In genomic region chr1:78884685-78885452, GRCh38 we compare ENCODE assay signal across 18 cellular contexts.
A peak's percentile ranks its signal among the peaks of the same experiment; 100 is the strongest.
DNase-seq lines count a peak whose midpoint lies in the region; ATAC-seq and TF ChIP-seq lines count a peak whose summit lies in the region.
"Had no signal": no experiment of that assay in that cellular context is flagged by ENCODE, and none has a peak within 500 bp of the region (broad histone marks: within the 10 kb centered on the region; RNA-seq: fewer than 3 reads in every experiment).

No MANE protein-coding gene starts in this region.

- no peaks in the 10 kb centered on the region for H3K27me3 Mint-ChIP-seq in type B pancreatic cell
- peaks cover 5% of the 10 kb centered on the region for H3K27me3 Mint-ChIP-seq in T-helper 17 cell
- no peaks in the 10 kb centered on the region for H3K27me3 Mint-ChIP-seq in CD8-positive, alpha-beta memory T cell
- H3K27me3 Mint-ChIP-seq: IgD-negative memory B cell had no signal

- no peak for ATAC-seq in esophagus mucosa
- no peak for ATAC-seq in T-helper 17 cell
- ATAC-seq: left ventricle myocardium superior had no signal

- DNase-seq in NCI-H82 (lab: John Stamatoyannopoulos, UW) (peak; percentile 32), NCI-H82 treated with DMSO at 0.1 percent for 48 hours (lab: John Stamatoyannopoulos, UW; ENCODE audit: unreplicated experiment) (no peak), SJCRH30 (peak; percentile 10 to 33), foreskin fibroblast (peak; percentile 9 to 39), type B pancreatic cell (ENCODE audit: extremely low spot score, unreplicated experiment) (no peak), T-helper 17 cell (no peak)
- no peak for DNase-seq in CD8-positive, alpha-beta memory T cell
- DNase-seq: activated CD8-positive, alpha-beta memory T cell treated with anti-CD3 and anti-CD28 coated beads, Interleukin-2, amount 50 U/mL, for 48 hours; Calu3; left ventricle myocardium superior; NCI-H69; SHP77; trophoblast cell had no signal

- H3K4me1 Mint-ChIP-seq in type B pancreatic cell (ENCODE audit: unreplicated experiment), result peaks cover 20% of the 10 kb centered on the region
- H3K4me1 Mint-ChIP-seq in T-helper 17 cell, result no peaks in the 10 kb centered on the region
- H3K4me1 Mint-ChIP-seq in CD8-positive, alpha-beta memory T cell, result no peaks in the 10 kb centered on the region
- H3K4me1 Mint-ChIP-seq: IgD-negative memory B cell had no signal

- no peaks in the 10 kb centered on the region for H3K36me3 Mint-ChIP-seq in type B pancreatic cell
- H3K36me3 Mint-ChIP-seq in T-helper 17 cell (ENCODE audit: low read depth), result no peaks in the 10 kb centered on the region
- no peaks in the 10 kb centered on the region for H3K36me3 Mint-ChIP-seq in CD8-positive, alpha-beta memory T cell
- H3K36me3 Mint-ChIP-seq: IgD-negative memory B cell had no signal

- H3K4me3 ChIP-seq in SJCRH30 (no peak overlapping the region), foreskin fibroblast (ENCODE audit: low read depth in 1 of 2, low read length in 2 of 2) (no peak overlapping the region)
- H3K4me3 ChIP-seq in CD8-positive, alpha-beta memory T cell (ENCODE audit: low read length), result no peak overlapping the region
- H3K4me3 ChIP-seq: HAP-1 had no signal

- H3K9me3 ChIP-seq in SJCRH30 (replicated peaks), result no peaks in the 10 kb centered on the region
- H3K9me3 ChIP-seq in T-helper 17 cell (ENCODE audit: control insufficient read depth, low read length, poor library complexity, severe bottlenecking), result no peaks in the 10 kb centered on the region
- H3K9me3 ChIP-seq in CD8-positive, alpha-beta memory T cell (ENCODE audit: low read length), result no peaks in the 10 kb centered on the region
- H3K9me3 ChIP-seq: HAP-1, neutrophil had no signal

- H3K4me3 Mint-ChIP-seq in type B pancreatic cell (peak overlapping the region; percentile 15), T-helper 17 cell (no peak overlapping the region)
- no peak overlapping the region for H3K4me3 Mint-ChIP-seq in CD8-positive, alpha-beta memory T cell
- H3K4me3 Mint-ChIP-seq: IgD-negative memory B cell had no signal

- no peaks in the 10 kb centered on the region for H3K36me3 ChIP-seq in SJCRH30
- H3K36me3 ChIP-seq in CD8-positive, alpha-beta memory T cell (ENCODE audit: insufficient read depth, low read length), result no peaks in the 10 kb centered on the region
- H3K36me3 ChIP-seq: HAP-1, neutrophil had no signal

- POLR2A ChIA-PET in CD8-positive, alpha-beta memory T cell (lab: Charles Lee), result no interaction called here

- no peaks in the 10 kb centered on the region for H3K9me3 Mint-ChIP-seq in type B pancreatic cell
- H3K9me3 Mint-ChIP-seq in CD8-positive, alpha-beta memory T cell, result peaks cover 0 to 6% (median 0%) of the 10 kb centered on the region in 5 donors
- H3K9me3 Mint-ChIP-seq: IgD-negative memory B cell had no signal

- TF ChIP-seq CTCF in foreskin fibroblast (IDR thresholded peaks at IDR 0.05; ENCODE audit: low read depth, low read length), result no peak
- no peak for TF ChIP-seq CTCF in type B pancreatic cell (conservative IDR thresholded peaks at IDR 0.05)

- H3K27ac Mint-ChIP-seq in type B pancreatic cell, result peak overlapping the region; percentile 2
- no peak overlapping the region for H3K27ac Mint-ChIP-seq in T-helper 17 cell
- no peak overlapping the region for H3K27ac Mint-ChIP-seq in CD8-positive, alpha-beta memory T cell
- H3K27ac Mint-ChIP-seq: IgD-negative memory B cell had no signal

- CTCF ChIA-PET in CD8-positive, alpha-beta memory T cell (lab: Charles Lee), result no interaction called here

- no peak overlapping the region for H3K27ac ChIP-seq in SJCRH30
- no peak overlapping the region for H3K27ac ChIP-seq in CD8-positive, alpha-beta memory T cell (ENCODE audit: low read depth, low read length)
- H3K27ac ChIP-seq: 22Rv1, neutrophil had no signal

- H3K27me3 ChIP-seq in SJCRH30, result no peaks in the 10 kb centered on the region; the same call in 1 of the 2 replicates
- no peaks in the 10 kb centered on the region for H3K27me3 ChIP-seq in CD8-positive, alpha-beta memory T cell (ENCODE audit: insufficient read depth, low read length, poor library complexity, severe bottlenecking)
- H3K27me3 ChIP-seq: neutrophil had no signal

- peaks cover 3% of the 10 kb centered on the region; the same call in 1 of the 2 replicates for H3K4me1 ChIP-seq in SJCRH30
- no peaks in the 10 kb centered on the region for H3K4me1 ChIP-seq in CD8-positive, alpha-beta memory T cell (ENCODE audit: insufficient read depth, low read length)
- H3K4me1 ChIP-seq: HAP-1 had no signal

Comparison
In these comparisons a context has a peak if more than half of its experiments do, and no peak if none do; other contexts are left out.
1. DNase-seq: peak in NCI-H82 (single experiment), SJCRH30 (2 of 2) and foreskin fibroblast (2 of 2); none in NCI-H82 treated with DMSO at 0.1 percent for 48 hours (single experiment), type B pancreatic cell (single experiment), T-helper 17 cell (0 of 3) and CD8-positive, alpha-beta memory T cell (0 of 5).